Comparison of ENCODE assay signal across 13 cellular contexts in the genomic region with DNA sequence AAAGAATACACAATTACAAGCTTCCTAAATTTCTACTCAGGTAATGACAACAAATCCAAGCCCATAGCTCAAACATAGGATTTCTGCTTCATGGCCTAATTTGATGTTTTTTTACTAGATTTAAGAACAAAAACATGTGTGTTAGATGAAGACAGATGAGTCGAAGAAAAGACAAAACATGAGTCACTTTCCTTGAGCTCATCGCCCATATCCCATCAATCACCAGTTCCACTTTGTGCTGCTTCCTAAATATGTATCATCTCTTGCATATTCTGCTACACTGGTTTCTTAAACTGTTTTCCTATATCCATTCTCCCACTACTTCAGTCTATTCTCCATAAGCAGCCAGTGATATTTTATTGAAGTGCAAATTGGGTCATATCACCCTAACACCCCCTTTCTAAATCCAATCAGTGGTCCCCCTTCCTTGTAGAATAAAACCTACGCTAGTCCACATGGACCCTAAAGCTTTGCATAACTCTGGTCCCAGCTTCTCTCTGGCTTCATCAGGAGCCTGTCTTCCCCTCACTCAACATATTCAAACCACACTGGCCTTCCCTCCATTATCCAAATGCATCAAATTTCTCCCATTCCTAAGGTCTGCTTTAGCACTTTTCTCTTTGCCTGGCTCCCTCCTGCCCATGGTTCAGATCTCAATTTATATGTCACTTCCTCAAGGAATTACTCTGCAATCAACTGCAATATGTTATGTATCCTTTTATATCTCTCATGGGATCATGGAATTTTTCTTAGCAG.
"Had no signal": no experiment of that assay in that cellular context is flagged by ENCODE, and none has a peak within 500 bp of the region (broad histone marks: within the 10 kb centered on the region; RNA-seq: fewer than 3 reads in every experiment).

No MANE protein-coding gene starts in this region.

- ATAC-seq: pancreas; stimulated activated naive CD8-positive, alpha-beta T cell treated with anti-CD3 and anti-CD28 coated beads, Interleukin-15, amount 100 ng/mL, for 72 hours had no signal

- H3K27ac Mint-ChIP-seq: stimulated activated naive CD8-positive, alpha-beta T cell treated with anti-CD3 and anti-CD28 coated beads, Interleukin-15, amount 100 ng/mL, for 72 hours; T-helper 1 cell treated with Interleukin-12 subunit alpha and Interleukin-12 subunit beta and Interleukin-4 antibody, amounts not matched to agents 30 μg/mL and 1 μg/mL, for 36 hours had no signal

- H3K4me1 Mint-ChIP-seq: neural crest cell; stimulated activated naive CD8-positive, alpha-beta T cell treated with anti-CD3 and anti-CD28 coated beads, Interleukin-15, amount 100 ng/mL, for 72 hours had no signal

- H3K4me3 Mint-ChIP-seq: activated CD4-positive, alpha-beta T cell treated with anti-CD3 and anti-CD28 coated beads, Interleukin-2, amount 10 ng/mL, durations not matched to agents 24 days and 14 days; neural crest cell; stimulated activated naive CD8-positive, alpha-beta T cell treated with anti-CD3 and anti-CD28 coated beads, Interleukin-15, amount 100 ng/mL, for 72 hours; T-helper 1 cell treated with Interleukin-12 subunit alpha and Interleukin-12 subunit beta and Interleukin-4 antibody, amounts not matched to agents 30 μg/mL and 1 μg/mL, for 36 hours had no signal

- DNase-seq: activated CD4-positive, alpha-beta T cell treated with anti-CD3 and anti-CD28 coated beads, Interleukin-2, amount 10 ng/mL, durations not matched to agents 24 days and 14 days; activated naive CD4-positive, alpha-beta T cell treated with Interleukin-2 at 50 U/mL for 16 hours; adrenal gland; central memory CD4-positive, alpha-beta T cell; cortex of kidney; effector CD8-positive, alpha-beta T cell; left ventricle myocardium inferior; mesenchymal stem cell; pancreas; stimulated activated CD4-positive, alpha-beta T cell treated with anti-CD3 and anti-CD28 coated beads, Interleukin-4, amount 100 ng/mL, for 24 hours; stimulated activated naive CD8-positive, alpha-beta T cell treated with anti-CD3 and anti-CD28 coated beads, Interleukin-15, amount 100 ng/mL, for 72 hours had no signal

- H3K27me3 Mint-ChIP-seq: activated CD4-positive, alpha-beta T cell treated with anti-CD3 and anti-CD28 coated beads, Interleukin-2, amount 10 ng/mL, durations not matched to agents 24 days and 14 days; stimulated activated naive CD8-positive, alpha-beta T cell treated with anti-CD3 and anti-CD28 coated beads, Interleukin-15, amount 100 ng/mL, for 72 hours had no signal

- H3K9me3 Mint-ChIP-seq: neural crest cell; stimulated activated naive CD8-positive, alpha-beta T cell treated with anti-CD3 and anti-CD28 coated beads, Interleukin-15, amount 100 ng/mL, for 72 hours; T-helper 1 cell treated with Interleukin-12 subunit alpha and Interleukin-12 subunit beta and Interleukin-4 antibody, amounts not matched to agents 30 μg/mL and 1 μg/mL, for 36 hours had no signal
